In genomic region chr12:65533177-65533883, GRCh38 we compare ENCODE assay signal across 11 cellular contexts.
DNase-seq lines count a peak whose midpoint lies in the region; ATAC-seq, FAIRE-seq and TF ChIP-seq lines count a peak whose summit lies in the region.
"Had no signal": no experiment of that assay in that cellular context is flagged by ENCODE, and none has a peak within 500 bp of the region (broad histone marks: within the 10 kb centered on the region; RNA-seq: fewer than 3 reads in every experiment).

No MANE protein-coding gene starts in this region.

- no peak for TF ChIP-seq POLR2A in H54 (IDR thresholded peaks at IDR 0.05; ENCODE audit: low read depth, low read length)

- peak; percentile 67 for FAIRE-seq in H54 (lab: Jason Lieb, UNC)

- ATAC-seq in stimulated activated naive CD8-positive, alpha-beta T cell treated with anti-CD3 and anti-CD28 coated beads, Interleukin-15, Interleukin-2, amounts not matched to agents 100 U/mL and 50 U/mL, for 24 hours: no peak
- ATAC-seq: stimulated activated memory B cell treated with anti-CD40 and anti-IgM and Interleukin-4, amounts not matched to agents 10 μg/mL and 1 μg/mL and 100 μg/mL, for 72 hours had no signal

- peaks cover 3% of the 10 kb centered on the region for H3K36me3 Mint-ChIP-seq in endothelial cell (ENCODE audit: low read depth, unreplicated experiment)
- H3K36me3 Mint-ChIP-seq: stimulated activated memory B cell treated with anti-CD40 and anti-IgM and Interleukin-4, amounts not matched to agents 10 μg/mL and 1 μg/mL and 100 μg/mL, for 72 hours had no signal

- no peak for TF ChIP-seq CTCF in endothelial cell (IDR thresholded peaks at IDR 0.05; ENCODE audit: unreplicated experiment)

- H3K4me3 Mint-ChIP-seq in endothelial cell (ENCODE audit: unreplicated experiment): no peak overlapping the region
- H3K4me3 Mint-ChIP-seq: stimulated activated memory B cell treated with anti-CD40 and anti-IgM and Interleukin-4, amounts not matched to agents 10 μg/mL and 1 μg/mL and 100 μg/mL, for 72 hours had no signal

- H3K27me3 Mint-ChIP-seq in endothelial cell (ENCODE audit: unreplicated experiment): peaks cover 2% of the 10 kb centered on the region

- H3K27ac Mint-ChIP-seq in endothelial cell (ENCODE audit: unreplicated experiment): peak overlapping the region; percentile 36
- H3K27ac Mint-ChIP-seq: stimulated activated memory B cell treated with anti-CD40 and anti-IgM and Interleukin-4, amounts not matched to agents 10 μg/mL and 1 μg/mL and 100 μg/mL, for 72 hours had no signal

- H3K9me3 Mint-ChIP-seq in endothelial cell (ENCODE audit: unreplicated experiment): no peaks in the 10 kb centered on the region

- DNase-seq in H54 (ENCODE audit: insufficient read length, low spot score): peak; percentile 29
- DNase-seq in OCI-M1 (lab: John Stamatoyannopoulos, UW): peak; percentile 2
- DNase-seq in endothelial cell (ENCODE audit: low spot score): no peak
- DNase-seq in renal cortical epithelial cell (ENCODE audit: low read depth): peak; percentile 90
- DNase-seq in NCI-H2171 treated with DMSO at 0.1 percent for 48 hours (lab: John Stamatoyannopoulos, UW): no peak
- no peak for DNase-seq in stimulated activated naive CD8-positive, alpha-beta T cell treated with anti-CD3 and anti-CD28 coated beads, Interleukin-15, Interleukin-2, amounts not matched to agents 100 U/mL and 50 U/mL, for 24 hours
- DNase-seq in activated CD8-positive, alpha-beta memory T cell treated with anti-CD3 and anti-CD28 coated beads for 24 hours: no peak
- no peak for DNase-seq in NCI-H2196 treated with DMSO at 0.1 percent for 48 hours (lab: John Stamatoyannopoulos, UW; ENCODE audit: unreplicated experiment)
- DNase-seq: DMS79, head of caudate nucleus had no signal

- H3K4me1 Mint-ChIP-seq in endothelial cell (ENCODE audit: unreplicated experiment): peaks cover 25% of the 10 kb centered on the region
- H3K4me1 Mint-ChIP-seq: stimulated activated memory B cell treated with anti-CD40 and anti-IgM and Interleukin-4, amounts not matched to agents 10 μg/mL and 1 μg/mL and 100 μg/mL, for 72 hours had no signal

Comparison
In these comparisons a context has a peak if more than half of its experiments do, and no peak if none do; other contexts are left out.
1. DNase-seq: peak in H54 (single experiment), OCI-M1 (single experiment) and renal cortical epithelial cell (single experiment); none in endothelial cell (single experiment), NCI-H2171 treated with DMSO at 0.1 percent for 48 hours (single experiment), stimulated activated naive CD8-positive, alpha-beta T cell treated with anti-CD3 and anti-CD28 coated beads, Interleukin-15, Interleukin-2, amounts not matched to agents 100 U/mL and 50 U/mL, for 24 hours (single experiment), activated CD8-positive, alpha-beta memory T cell treated with anti-CD3 and anti-CD28 coated beads for 24 hours (single experiment) and NCI-H2196 treated with DMSO at 0.1 percent for 48 hours (single experiment).